ENCODE assay signal across 19 cellular contexts in the genomic region with DNA sequence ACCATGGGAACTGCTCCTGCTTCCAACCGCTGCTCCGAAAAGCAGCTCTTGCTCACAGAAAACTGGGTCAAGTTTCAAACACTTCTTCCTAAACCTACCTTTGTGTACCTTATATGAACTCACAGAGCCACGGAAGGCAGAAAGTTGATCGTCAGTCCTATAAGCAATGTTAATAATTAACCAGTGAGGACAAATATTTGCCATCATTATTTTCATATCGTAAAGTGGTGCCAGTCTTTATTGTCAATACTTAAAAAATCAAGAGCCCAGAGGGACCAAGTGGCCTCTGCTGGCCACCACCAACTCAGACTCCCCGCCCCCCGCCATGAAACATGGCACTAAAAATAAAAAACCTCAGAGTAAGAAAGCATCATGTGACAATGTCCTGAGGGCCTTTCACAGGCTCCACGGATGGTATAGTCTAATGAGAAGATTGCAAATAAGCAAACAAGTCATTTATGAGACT. TPM values are rescaled to one million over a fixed set of nuclear protein-coding genes. Genes with fewer than 3 reads are reported as not detected.
DNase-seq lines count a peak whose midpoint lies in the region; ATAC-seq and TF ChIP-seq lines count a peak whose summit lies in the region.
"Had no signal": no experiment of that assay in that cellular context is flagged by ENCODE, and none has a peak within 500 bp of the region (broad histone marks: within the 10 kb centered on the region; RNA-seq: fewer than 3 reads in every experiment).

No MANE protein-coding gene starts in this region.

- no peak overlapping the region for H3K4me3 ChIP-seq in upper lobe of left lung
- H3K4me3 ChIP-seq: right atrium auricular region, testis had no signal

- DNase-seq in NCI-H2171 treated with DMSO at 0.1 percent for 48 hours (lab: John Stamatoyannopoulos, UW) (peak; percentile 8), NCI-H2171 (lab: John Stamatoyannopoulos, UW) (no peak), NCI-H69 (lab: John Stamatoyannopoulos, UW) (peak; percentile 96), glutamatergic neuron (no peak), upper lobe of left lung (peak in 1 of 2 donors; percentile 68), COR-L47 (lab: John Stamatoyannopoulos, UW) (no peak)
- no peak for DNase-seq in activated CD4-positive, alpha-beta T cell treated with anti-CD3 and anti-CD28 coated beads, Interleukin-2, amount 50 U/mL, for 1 hour
- DNase-seq: ACHN; activated B cell treated with CpG ODN at 0.5 μM for 24 hours; activated naive CD4-positive, alpha-beta T cell treated with Interleukin-2 at 50 U/mL for 16 hours; CD8-positive, alpha-beta T cell; effector CD4-positive, alpha-beta T cell; stimulated activated CD4-positive, alpha-beta T cell treated with anti-CD3 and anti-CD28 coated beads, Interleukin-2, amount 100 ng/mL, for 24 hours; SW 1271; testis had no signal

- no peak for TF ChIP-seq POLR2A in upper lobe of left lung (IDR thresholded peaks at IDR 0.05)

- WGBS in upper lobe of left lung, 2 donors, result 69 to 71% methylated on average over 8 of the region's 8 CpGs

- peak overlapping the region in 3 of 4 donors; percentile 18 to 63 (median 45) for H3K27ac ChIP-seq in upper lobe of left lung
- H3K27ac ChIP-seq: right atrium auricular region, testis had no signal

- H3K27me3 Mint-ChIP-seq in glutamatergic neuron (ENCODE audit: unreplicated experiment), result no peaks in the 10 kb centered on the region

- no peaks in the 10 kb centered on the region for H3K9me3 ChIP-seq in upper lobe of left lung
- H3K9me3 ChIP-seq: Peyer's patch, right atrium auricular region, testis had no signal

- no peaks in the 10 kb centered on the region for H3K36me3 ChIP-seq in upper lobe of left lung
- H3K36me3 ChIP-seq: Peyer's patch, right atrium auricular region had no signal

- peak overlapping the region; percentile 83 for H3K27ac Mint-ChIP-seq in glutamatergic neuron (ENCODE audit: unreplicated experiment)
- H3K27ac Mint-ChIP-seq: activated B cell treated with CpG ODN at 0.5 μM for 24 hours; CD8-positive, alpha-beta T cell had no signal

- no peaks in the 10 kb centered on the region for H3K36me3 Mint-ChIP-seq in glutamatergic neuron (ENCODE audit: unreplicated experiment)
- H3K36me3 Mint-ChIP-seq: CD8-positive, alpha-beta T cell had no signal

- TF ChIP-seq CTCF in glutamatergic neuron (IDR thresholded peaks at IDR 0.05; ENCODE audit: partially characterized antibody, unreplicated experiment), result no peak
- TF ChIP-seq CTCF in upper lobe of left lung (IDR thresholded peaks at IDR 0.05), result no peak

- H3K4me1 ChIP-seq in upper lobe of left lung, result peaks cover 3 to 28% (median 8%) of the 10 kb centered on the region in 4 donors
- H3K4me1 ChIP-seq: Peyer's patch, right atrium auricular region, testis had no signal

- H3K27me3 ChIP-seq in upper lobe of left lung, result no peaks in the 10 kb centered on the region
- H3K27me3 ChIP-seq: Peyer's patch, right atrium auricular region, testis had no signal

- peaks cover 40% of the 10 kb centered on the region for H3K4me1 Mint-ChIP-seq in glutamatergic neuron (ENCODE audit: low read depth, unreplicated experiment)

- peaks cover 2% of the 10 kb centered on the region for H3K9me3 Mint-ChIP-seq in glutamatergic neuron (ENCODE audit: unreplicated experiment)
- H3K9me3 Mint-ChIP-seq: activated B cell treated with CpG ODN at 0.5 μM for 24 hours; CD8-positive, alpha-beta T cell had no signal

- no peak for TF ChIP-seq EP300 in upper lobe of left lung (IDR thresholded peaks at IDR 0.05)

- H3K4me3 Mint-ChIP-seq in glutamatergic neuron (ENCODE audit: unreplicated experiment), result peak overlapping the region; percentile 69
- H3K4me3 Mint-ChIP-seq: activated B cell treated with CpG ODN at 0.5 μM for 24 hours; CD8-positive, alpha-beta T cell had no signal

- ATAC-seq in upper lobe of left lung (ENCODE audit: low FRiP score in 2 of 2), result peak in 1 of 2 donors; percentile 80
- no peak for ATAC-seq in HG02973 (IDR thresholded peaks at IDR 0.05; ENCODE audit: unreplicated experiment)
- ATAC-seq: CD8-positive, alpha-beta T cell had no signal

RNA-seq across cellular contexts. Expression of gene PBOV1, which starts 9.1 kb away (rescaled TPM):
- total RNA-seq in glutamatergic neuron (ENCODE audit: unreplicated experiment) (not detected), upper lobe of left lung (not detected)
- total RNA-seq: activated B cell treated with CpG ODN at 0.5 μM for 24 hours; CD8-positive, alpha-beta T cell; liver; Peyer's patch; right atrium auricular region; testis had no signal

Comparison
In these comparisons a context has a peak if more than half of its experiments do, and no peak if none do; other contexts are left out.
1. DNase-seq: peak in NCI-H2171 treated with DMSO at 0.1 percent for 48 hours (single experiment) and NCI-H69 (single experiment); none in NCI-H2171 (single experiment), glutamatergic neuron (single experiment), activated CD4-positive, alpha-beta T cell treated with anti-CD3 and anti-CD28 coated beads, Interleukin-2, amount 50 U/mL, for 1 hour (single experiment) and COR-L47 (single experiment).